ENCODE assay signal across 1 cellular context in the genomic region with DNA sequence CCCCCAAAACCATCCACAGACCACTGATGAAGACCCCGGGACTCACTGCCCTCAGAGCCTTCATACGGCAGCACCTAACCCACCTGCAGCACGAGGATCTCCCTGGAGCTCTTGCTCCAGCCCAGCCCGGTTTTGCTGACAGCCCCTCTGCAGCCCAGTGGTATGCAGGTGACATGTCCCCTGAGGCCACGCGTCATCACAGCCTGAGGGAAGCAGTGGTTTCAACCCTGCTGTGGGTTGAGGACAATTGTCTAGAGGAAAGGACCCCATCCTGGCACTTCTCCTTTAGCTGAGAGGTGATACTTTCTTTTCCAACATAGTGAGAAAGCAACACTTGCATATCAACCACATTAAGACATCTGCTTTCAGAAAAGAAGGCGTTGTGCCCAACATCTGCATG.
A peak's percentile ranks its signal among the peaks of the same experiment; 100 is the strongest.
TF ChIP-seq lines count a peak whose summit lies in the region.

No MANE protein-coding gene starts in this region.

TF ChIP-seq in GM12878, 131 proteins besides CTCF, POLR2A, EP300 and RAD21 (continued from another document):
- TF ChIP-seq, protein P1, sequence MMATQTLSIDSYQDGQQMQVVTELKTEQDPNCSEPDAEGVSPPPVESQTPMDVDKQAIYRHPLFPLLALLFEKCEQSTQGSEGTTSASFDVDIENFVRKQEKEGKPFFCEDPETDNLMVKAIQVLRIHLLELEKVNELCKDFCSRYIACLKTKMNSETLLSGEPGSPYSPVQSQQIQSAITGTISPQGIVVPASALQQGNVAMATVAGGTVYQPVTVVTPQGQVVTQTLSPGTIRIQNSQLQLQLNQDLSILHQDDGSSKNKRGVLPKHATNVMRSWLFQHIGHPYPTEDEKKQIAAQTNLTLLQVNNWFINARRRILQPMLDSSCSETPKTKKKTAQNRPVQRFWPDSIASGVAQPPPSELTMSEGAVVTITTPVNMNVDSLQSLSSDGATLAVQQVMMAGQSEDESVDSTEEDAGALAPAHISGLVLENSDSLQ (IDR thresholded peaks at IDR 0.05), result no peak
- no peak for TF ChIP-seq ASH2L (IDR thresholded peaks at IDR 0.05; ENCODE audit: borderline replicate concordance, low read depth)
- no peak for TF ChIP-seq JUND (IDR thresholded peaks at IDR 0.05; ENCODE audit: low read depth, low read length)
- no peak for TF ChIP-seq SREBF2 (IDR thresholded peaks at IDR 0.05; ENCODE audit: low read length)
- TF ChIP-seq YY1 (IDR thresholded peaks at IDR 0.05; ENCODE audit: low read depth, low read length), result no peak
- no peak for TF ChIP-seq RBBP5 (conservative IDR thresholded peaks at IDR 0.05)
- TF ChIP-seq CBX5 (IDR thresholded peaks at IDR 0.05; ENCODE audit: low read depth), result no peak
- TF ChIP-seq IRF4 (IDR thresholded peaks at IDR 0.05; ENCODE audit: low read depth, low read length), result no peak
- TF ChIP-seq POU2F2 (IDR thresholded peaks at IDR 0.05; ENCODE audit: borderline replicate concordance, low read depth, low read length), result no peak
- peak; percentile 39 to 54; a peak in 2 of 4 replicates for TF ChIP-seq BHLHE40 (IDR thresholded peaks at IDR 0.05; ENCODE audit: borderline replicate concordance in 1 of 2, low read depth in 2 of 2, low read length in 1 of 2)
- no peak for TF ChIP-seq HDGF (IDR thresholded peaks at IDR 0.05)
- TF ChIP-seq PAX5 (IDR thresholded peaks at IDR 0.05; ENCODE audit: borderline replicate concordance, low read depth, low read length), result no peak
- TF ChIP-seq, protein P2, sequence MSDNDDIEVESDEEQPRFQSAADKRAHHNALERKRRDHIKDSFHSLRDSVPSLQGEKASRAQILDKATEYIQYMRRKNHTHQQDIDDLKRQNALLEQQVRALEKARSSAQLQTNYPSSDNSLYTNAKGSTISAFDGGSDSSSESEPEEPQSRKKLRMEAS (IDR thresholded peaks at IDR 0.05; ENCODE audit: low read depth, low read length), result no peak
- peak; percentile 84 for TF ChIP-seq IKZF1 (conservative IDR thresholded peaks at IDR 0.05)
- TF ChIP-seq CBFB (IDR thresholded peaks at IDR 0.05; ENCODE audit: low read depth), result no peak
- no peak for TF ChIP-seq EED (IDR thresholded peaks at IDR 0.05; ENCODE audit: low read depth)
- no peak for TF ChIP-seq SPI1 (IDR thresholded peaks at IDR 0.05; ENCODE audit: borderline replicate concordance, insufficient read depth, low read depth, low read length)
- TF ChIP-seq GABPA (IDR thresholded peaks at IDR 0.05; ENCODE audit: low read depth), result no peak
- TF ChIP-seq, protein P3, sequence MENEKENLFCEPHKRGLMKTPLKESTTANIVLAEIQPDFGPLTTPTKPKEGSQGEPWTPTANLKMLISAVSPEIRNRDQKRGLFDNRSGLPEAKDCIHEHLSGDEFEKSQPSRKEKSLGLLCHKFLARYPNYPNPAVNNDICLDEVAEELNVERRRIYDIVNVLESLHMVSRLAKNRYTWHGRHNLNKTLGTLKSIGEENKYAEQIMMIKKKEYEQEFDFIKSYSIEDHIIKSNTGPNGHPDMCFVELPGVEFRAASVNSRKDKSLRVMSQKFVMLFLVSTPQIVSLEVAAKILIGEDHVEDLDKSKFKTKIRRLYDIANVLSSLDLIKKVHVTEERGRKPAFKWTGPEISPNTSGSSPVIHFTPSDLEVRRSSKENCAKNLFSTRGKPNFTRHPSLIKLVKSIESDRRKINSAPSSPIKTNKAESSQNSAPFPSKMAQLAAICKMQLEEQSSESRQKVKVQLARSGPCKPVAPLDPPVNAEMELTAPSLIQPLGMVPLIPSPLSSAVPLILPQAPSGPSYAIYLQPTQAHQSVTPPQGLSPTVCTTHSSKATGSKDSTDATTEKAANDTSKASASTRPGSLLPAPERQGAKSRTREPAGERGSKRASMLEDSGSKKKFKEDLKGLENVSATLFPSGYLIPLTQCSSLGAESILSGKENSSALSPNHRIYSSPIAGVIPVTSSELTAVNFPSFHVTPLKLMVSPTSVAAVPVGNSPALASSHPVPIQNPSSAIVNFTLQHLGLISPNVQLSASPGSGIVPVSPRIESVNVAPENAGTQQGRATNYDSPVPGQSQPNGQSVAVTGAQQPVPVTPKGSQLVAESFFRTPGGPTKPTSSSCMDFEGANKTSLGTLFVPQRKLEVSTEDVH (IDR thresholded peaks at IDR 0.05; ENCODE audit: low read depth, partially characterized antibody), result no peak
- TF ChIP-seq, protein P4, sequence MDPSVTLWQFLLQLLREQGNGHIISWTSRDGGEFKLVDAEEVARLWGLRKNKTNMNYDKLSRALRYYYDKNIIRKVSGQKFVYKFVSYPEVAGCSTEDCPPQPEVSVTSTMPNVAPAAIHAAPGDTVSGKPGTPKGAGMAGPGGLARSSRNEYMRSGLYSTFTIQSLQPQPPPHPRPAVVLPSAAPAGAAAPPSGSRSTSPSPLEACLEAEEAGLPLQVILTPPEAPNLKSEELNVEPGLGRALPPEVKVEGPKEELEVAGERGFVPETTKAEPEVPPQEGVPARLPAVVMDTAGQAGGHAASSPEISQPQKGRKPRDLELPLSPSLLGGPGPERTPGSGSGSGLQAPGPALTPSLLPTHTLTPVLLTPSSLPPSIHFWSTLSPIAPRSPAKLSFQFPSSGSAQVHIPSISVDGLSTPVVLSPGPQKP (IDR thresholded peaks at IDR 0.05; ENCODE audit: low read depth, low read length), result no peak
- no peak for TF ChIP-seq ZBED1 (IDR thresholded peaks at IDR 0.05; ENCODE audit: borderline replicate concordance)
- TF ChIP-seq, protein P5, sequence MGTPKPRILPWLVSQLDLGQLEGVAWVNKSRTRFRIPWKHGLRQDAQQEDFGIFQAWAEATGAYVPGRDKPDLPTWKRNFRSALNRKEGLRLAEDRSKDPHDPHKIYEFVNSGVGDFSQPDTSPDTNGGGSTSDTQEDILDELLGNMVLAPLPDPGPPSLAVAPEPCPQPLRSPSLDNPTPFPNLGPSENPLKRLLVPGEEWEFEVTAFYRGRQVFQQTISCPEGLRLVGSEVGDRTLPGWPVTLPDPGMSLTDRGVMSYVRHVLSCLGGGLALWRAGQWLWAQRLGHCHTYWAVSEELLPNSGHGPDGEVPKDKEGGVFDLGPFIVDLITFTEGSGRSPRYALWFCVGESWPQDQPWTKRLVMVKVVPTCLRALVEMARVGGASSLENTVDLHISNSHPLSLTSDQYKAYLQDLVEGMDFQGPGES (IDR thresholded peaks at IDR 0.05), result no peak
- no peak for TF ChIP-seq NFXL1 (IDR thresholded peaks at IDR 0.05; ENCODE audit: borderline replicate concordance)
- TF ChIP-seq CHD4 (IDR thresholded peaks at IDR 0.05), result no peak
- TF ChIP-seq CREB1 (IDR thresholded peaks at IDR 0.05; ENCODE audit: low read depth), result no peak
- TF ChIP-seq, protein P6, sequence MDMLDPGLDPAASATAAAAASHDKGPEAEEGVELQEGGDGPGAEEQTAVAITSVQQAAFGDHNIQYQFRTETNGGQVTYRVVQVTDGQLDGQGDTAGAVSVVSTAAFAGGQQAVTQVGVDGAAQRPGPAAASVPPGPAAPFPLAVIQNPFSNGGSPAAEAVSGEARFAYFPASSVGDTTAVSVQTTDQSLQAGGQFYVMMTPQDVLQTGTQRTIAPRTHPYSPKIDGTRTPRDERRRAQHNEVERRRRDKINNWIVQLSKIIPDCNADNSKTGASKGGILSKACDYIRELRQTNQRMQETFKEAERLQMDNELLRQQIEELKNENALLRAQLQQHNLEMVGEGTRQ (IDR thresholded peaks at IDR 0.05; ENCODE audit: borderline replicate concordance, low read depth, low read length), result no peak
- TF ChIP-seq POLR2AphosphoS2 (IDR thresholded peaks at IDR 0.05; ENCODE audit: low read depth, low read length), result no peak
- TF ChIP-seq HDAC6 (IDR thresholded peaks at IDR 0.05; ENCODE audit: unreplicated experiment), result no peak
- TF ChIP-seq, protein P7, sequence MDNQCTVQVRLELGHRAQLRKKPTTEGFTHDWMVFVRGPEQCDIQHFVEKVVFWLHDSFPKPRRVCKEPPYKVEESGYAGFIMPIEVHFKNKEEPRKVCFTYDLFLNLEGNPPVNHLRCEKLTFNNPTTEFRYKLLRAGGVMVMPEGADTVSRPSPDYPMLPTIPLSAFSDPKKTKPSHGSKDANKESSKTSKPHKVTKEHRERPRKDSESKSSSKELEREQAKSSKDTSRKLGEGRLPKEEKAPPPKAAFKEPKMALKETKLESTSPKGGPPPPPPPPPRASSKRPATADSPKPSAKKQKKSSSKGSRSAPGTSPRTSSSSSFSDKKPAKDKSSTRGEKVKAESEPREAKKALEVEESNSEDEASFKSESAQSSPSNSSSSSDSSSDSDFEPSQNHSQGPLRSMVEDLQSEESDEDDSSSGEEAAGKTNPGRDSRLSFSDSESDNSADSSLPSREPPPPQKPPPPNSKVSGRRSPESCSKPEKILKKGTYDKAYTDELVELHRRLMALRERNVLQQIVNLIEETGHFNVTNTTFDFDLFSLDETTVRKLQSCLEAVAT (IDR thresholded peaks at IDR 0.05), result no peak
- no peak for TF ChIP-seq SMARCA5 (IDR thresholded peaks at IDR 0.05)
- TF ChIP-seq SUZ12 (IDR thresholded peaks at IDR 0.05; ENCODE audit: unreplicated experiment), result no peak
- TF ChIP-seq BMI1 (IDR thresholded peaks at IDR 0.05; ENCODE audit: borderline replicate concordance), result no peak
- TF ChIP-seq CBX3 (IDR thresholded peaks at IDR 0.05; ENCODE audit: borderline replicate concordance, low read depth), result no peak
- peak; percentile 74 for TF ChIP-seq MEF2B (IDR thresholded peaks at IDR 0.05; ENCODE audit: partially characterized antibody, poor library complexity, severe bottlenecking)
- no peak for TF ChIP-seq CEBPB (IDR thresholded peaks at IDR 0.05; ENCODE audit: borderline replicate concordance in 1 of 2, low read depth in 2 of 2, low read length in 2 of 2)
- TF ChIP-seq, protein P8, sequence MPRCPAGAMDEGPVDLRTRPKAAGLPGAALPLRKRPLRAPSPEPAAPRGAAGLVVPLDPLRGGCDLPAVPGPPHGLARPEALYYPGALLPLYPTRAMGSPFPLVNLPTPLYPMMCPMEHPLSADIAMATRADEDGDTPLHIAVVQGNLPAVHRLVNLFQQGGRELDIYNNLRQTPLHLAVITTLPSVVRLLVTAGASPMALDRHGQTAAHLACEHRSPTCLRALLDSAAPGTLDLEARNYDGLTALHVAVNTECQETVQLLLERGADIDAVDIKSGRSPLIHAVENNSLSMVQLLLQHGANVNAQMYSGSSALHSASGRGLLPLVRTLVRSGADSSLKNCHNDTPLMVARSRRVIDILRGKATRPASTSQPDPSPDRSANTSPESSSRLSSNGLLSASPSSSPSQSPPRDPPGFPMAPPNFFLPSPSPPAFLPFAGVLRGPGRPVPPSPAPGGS (IDR thresholded peaks at IDR 0.05; ENCODE audit: borderline replicate concordance, insufficient read depth, low read depth, low read length, poor library complexity, severe bottlenecking), result no peak
- TF ChIP-seq ZNF207 (IDR thresholded peaks at IDR 0.05; ENCODE audit: borderline replicate concordance), result no peak
- TF ChIP-seq, protein P9, sequence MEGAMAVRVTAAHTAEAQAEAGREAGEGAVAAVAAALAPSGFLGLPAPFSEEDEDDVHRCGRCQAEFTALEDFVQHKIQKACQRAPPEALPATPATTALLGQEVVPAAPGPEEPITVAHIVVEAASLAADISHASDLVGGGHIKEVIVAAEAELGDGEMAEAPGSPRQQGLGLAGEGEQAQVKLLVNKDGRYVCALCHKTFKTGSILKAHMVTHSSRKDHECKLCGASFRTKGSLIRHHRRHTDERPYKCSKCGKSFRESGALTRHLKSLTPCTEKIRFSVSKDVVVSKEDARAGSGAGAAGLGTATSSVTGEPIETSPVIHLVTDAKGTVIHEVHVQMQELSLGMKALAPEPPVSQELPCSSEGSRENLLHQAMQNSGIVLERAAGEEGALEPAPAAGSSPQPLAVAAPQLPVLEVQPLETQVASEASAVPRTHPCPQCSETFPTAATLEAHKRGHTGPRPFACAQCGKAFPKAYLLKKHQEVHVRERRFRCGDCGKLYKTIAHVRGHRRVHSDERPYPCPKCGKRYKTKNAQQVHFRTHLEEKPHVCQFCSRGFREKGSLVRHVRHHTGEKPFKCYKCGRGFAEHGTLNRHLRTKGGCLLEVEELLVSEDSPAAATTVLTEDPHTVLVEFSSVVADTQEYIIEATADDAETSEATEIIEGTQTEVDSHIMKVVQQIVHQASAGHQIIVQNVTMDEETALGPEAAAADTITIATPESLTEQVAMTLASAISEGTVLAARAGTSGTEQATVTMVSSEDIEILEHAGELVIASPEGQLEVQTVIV (IDR thresholded peaks at IDR 0.05; ENCODE audit: borderline replicate concordance, partially characterized antibody), result no peak
- TF ChIP-seq, protein P10, sequence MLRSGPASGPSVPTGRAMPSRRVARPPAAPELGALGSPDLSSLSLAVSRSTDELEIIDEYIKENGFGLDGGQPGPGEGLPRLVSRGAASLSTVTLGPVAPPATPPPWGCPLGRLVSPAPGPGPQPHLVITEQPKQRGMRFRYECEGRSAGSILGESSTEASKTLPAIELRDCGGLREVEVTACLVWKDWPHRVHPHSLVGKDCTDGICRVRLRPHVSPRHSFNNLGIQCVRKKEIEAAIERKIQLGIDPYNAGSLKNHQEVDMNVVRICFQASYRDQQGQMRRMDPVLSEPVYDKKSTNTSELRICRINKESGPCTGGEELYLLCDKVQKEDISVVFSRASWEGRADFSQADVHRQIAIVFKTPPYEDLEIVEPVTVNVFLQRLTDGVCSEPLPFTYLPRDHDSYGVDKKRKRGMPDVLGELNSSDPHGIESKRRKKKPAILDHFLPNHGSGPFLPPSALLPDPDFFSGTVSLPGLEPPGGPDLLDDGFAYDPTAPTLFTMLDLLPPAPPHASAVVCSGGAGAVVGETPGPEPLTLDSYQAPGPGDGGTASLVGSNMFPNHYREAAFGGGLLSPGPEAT (IDR thresholded peaks at IDR 0.05; ENCODE audit: low read depth), result 0 out of 2 replicates have a peak, but pooled peaks have one; percentile 15
- TF ChIP-seq, protein P11, sequence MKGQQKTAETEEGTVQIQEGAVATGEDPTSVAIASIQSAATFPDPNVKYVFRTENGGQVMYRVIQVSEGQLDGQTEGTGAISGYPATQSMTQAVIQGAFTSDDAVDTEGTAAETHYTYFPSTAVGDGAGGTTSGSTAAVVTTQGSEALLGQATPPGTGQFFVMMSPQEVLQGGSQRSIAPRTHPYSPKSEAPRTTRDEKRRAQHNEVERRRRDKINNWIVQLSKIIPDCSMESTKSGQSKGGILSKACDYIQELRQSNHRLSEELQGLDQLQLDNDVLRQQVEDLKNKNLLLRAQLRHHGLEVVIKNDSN (IDR thresholded peaks at IDR 0.05; ENCODE audit: borderline replicate concordance, extremely low read length, insufficient read depth, low read depth, low read length), result no peak
- no peak for TF ChIP-seq EGR1 (IDR thresholded peaks at IDR 0.05; ENCODE audit: borderline replicate concordance in 1 of 2, low read depth in 2 of 2, low read length in 2 of 2)
- TF ChIP-seq MTA2 (IDR thresholded peaks at IDR 0.05; ENCODE audit: low read depth), result no peak; the same call in 1 of the 2 replicates
- TF ChIP-seq ESRRA (IDR thresholded peaks at IDR 0.05; ENCODE audit: low read length), result no peak
- no peak for TF ChIP-seq PAX8 (IDR thresholded peaks at IDR 0.05)
- TF ChIP-seq FOXK2 (IDR thresholded peaks at IDR 0.05), result no peak
- TF ChIP-seq BACH1 (IDR thresholded peaks at IDR 0.05; ENCODE audit: borderline replicate concordance), result no peak
TF ChIP-seq in GM12878: peak in this region for 6.
